In genomic region chrX:148500428-148501120, GRCh38 we compare ENCODE assay signal across 8 cellular contexts. TPM values are rescaled to one million over a fixed set of nuclear protein-coding genes. Genes with fewer than 3 reads are reported as not detected.
DNase-seq lines count a peak whose midpoint lies in the region; ATAC-seq and TF ChIP-seq lines count a peak whose summit lies in the region.

TSS of gene AFF2 (plus strand) at chrX:148500617. CDS start at chrX:148501098, 481 bp downstream.

- peaks cover 6% of the 10 kb centered on the region for H3K27me3 Mint-ChIP-seq in activated CD8-positive, alpha-beta T cell treated with anti-CD3 and anti-CD28 coated beads for 36 hours
- H3K27me3 Mint-ChIP-seq in nephron (ENCODE audit: low read depth): peaks cover 37% of the 10 kb centered on the region

- peak within 1 kb of the TSS; percentile 75 for H3K4me3 Mint-ChIP-seq in activated CD8-positive, alpha-beta T cell treated with anti-CD3 and anti-CD28 coated beads for 36 hours
- H3K4me3 Mint-ChIP-seq in nephron: peak within 1 kb of the TSS; percentile 91 to 93 (median 92)

- H3K4me1 ChIP-seq in upper lobe of left lung: peaks cover 0 to 17% (median 7%) of the 10 kb centered on the region in 4 donors

- 56% methylated on average over 95 of the region's 98 CpGs; no CpG with 5 or more reads in 1 of the 2 donors for WGBS in upper lobe of left lung, 2 donors

- no peak within 1 kb of the TSS for H3K27ac Mint-ChIP-seq in activated CD8-positive, alpha-beta T cell treated with anti-CD3 and anti-CD28 coated beads for 36 hours
- peak within 1 kb of the TSS in 2 of 3 experiments; percentile 41 to 88 for H3K27ac Mint-ChIP-seq in nephron

- ATAC-seq in GM19395 (IDR thresholded peaks at IDR 0.05; ENCODE audit: unreplicated experiment) (peak; percentile 52), upper lobe of left lung (ENCODE audit: low FRiP score in 2 of 2) (peak in 1 of 2 donors; percentile 61), GM18858 (IDR thresholded peaks at IDR 0.05; ENCODE audit: unreplicated experiment) (no peak)
- ATAC-seq in activated CD8-positive, alpha-beta T cell treated with anti-CD3 and anti-CD28 coated beads for 36 hours: peak; percentile 75

- in situ Hi-C loops in ACHN (cut with HindIII; ENCODE audit: low pct_ligation_motif_present, low pct_unique_long_range_greater_than_20kb, low sequenced_read_pairs): no loop called here

- no peak for TF ChIP-seq CTCF in activated CD8-positive, alpha-beta T cell treated with anti-CD3 and anti-CD28 coated beads for 36 hours (IDR thresholded peaks at IDR 0.05)
- TF ChIP-seq CTCF in nephron (IDR thresholded peaks at IDR 0.05; ENCODE audit: unreplicated experiment in 3 of 3): no peak
- no peak for TF ChIP-seq CTCF in upper lobe of left lung (IDR thresholded peaks at IDR 0.05)

- no peaks in the 10 kb centered on the region for H3K9me3 Mint-ChIP-seq in activated CD8-positive, alpha-beta T cell treated with anti-CD3 and anti-CD28 coated beads for 36 hours
- H3K9me3 Mint-ChIP-seq in nephron: peaks cover 3% of the 10 kb centered on the region

- POLR2A ChIA-PET in activated CD8-positive, alpha-beta T cell treated with anti-CD3 and anti-CD28 coated beads for 36 hours (lab: Charles Lee): no interaction called here

- no peaks in the 10 kb centered on the region for H3K9me3 ChIP-seq in upper lobe of left lung

- no peaks in the 10 kb centered on the region for H3K36me3 Mint-ChIP-seq in activated CD8-positive, alpha-beta T cell treated with anti-CD3 and anti-CD28 coated beads for 36 hours (ENCODE audit: low read depth)
- no peaks in the 10 kb centered on the region for H3K36me3 Mint-ChIP-seq in nephron (ENCODE audit: low read depth)

- TF ChIP-seq POLR2A in erythroblast (IDR thresholded peaks at IDR 0.05; ENCODE audit: low read length) (no peak), upper lobe of left lung (IDR thresholded peaks at IDR 0.05) (no peak)

- DNase-seq in ACHN (peak; percentile 0), NCI-H1105 treated with DMSO at 0.1 percent for 48 hours (lab: John Stamatoyannopoulos, UW) (peak; percentile 86), erythroblast (lab: John Stamatoyannopoulos, UW) (peak; percentile 15 to 32), upper lobe of left lung (peak; percentile 31 to 88)
- peak; percentile 59 for DNase-seq in activated CD8-positive, alpha-beta T cell treated with anti-CD3 and anti-CD28 coated beads for 36 hours

- H3K4me3 ChIP-seq in upper lobe of left lung: peak within 1 kb of the TSS in 3 of 4 donors; percentile 36 to 54 (median 49)

- peak within 1 kb of the TSS in 1 of 4 donors; percentile 30 for H3K27ac ChIP-seq in upper lobe of left lung

- no peak for TF ChIP-seq EP300 in upper lobe of left lung (IDR thresholded peaks at IDR 0.05)

- no peaks in the 10 kb centered on the region for H3K27me3 ChIP-seq in upper lobe of left lung

- H3K4me1 Mint-ChIP-seq in activated CD8-positive, alpha-beta T cell treated with anti-CD3 and anti-CD28 coated beads for 36 hours (ENCODE audit: low read depth): peaks cover 12% of the 10 kb centered on the region
- no peaks in the 10 kb centered on the region for H3K4me1 Mint-ChIP-seq in nephron

- CTCF ChIA-PET in activated CD8-positive, alpha-beta T cell treated with anti-CD3 and anti-CD28 coated beads for 36 hours (lab: Charles Lee): interaction anchor here (1.2 kb wide), 1 partner anchor 52 kb away, joined by 3 read pairs; no protein-coding TSS in a partner anchor

- H3K36me3 ChIP-seq in upper lobe of left lung: no peaks in the 10 kb centered on the region

- intact Hi-C loops in activated CD8-positive, alpha-beta T cell treated with anti-CD3 and anti-CD28 coated beads for 36 hours (cut with micrococcal nuclease): no loop called here

RNA-seq across cellular contexts. Expression of gene AFF2, which starts in this region (rescaled TPM):
- 1 to 10 TPM; 1.3 to 1.7 TPM for total RNA-seq in activated CD8-positive, alpha-beta T cell treated with anti-CD3 and anti-CD28 coated beads for 36 hours
- 10 to 100 TPM in 3 of 6 donors, 1 to 10 TPM in 3; 6.1 to 17.4 (median 9.7) TPM for total RNA-seq in upper lobe of left lung

Comparison
In these comparisons a context has a peak if more than half of its experiments do, and no peak if none do; other contexts are left out.
1. DNase-seq: peak in every context shown above with its lines; median percentile 86 in NCI-H1105 treated with DMSO at 0.1 percent for 48 hours; 60 in upper lobe of left lung; 59 in activated CD8-positive, alpha-beta T cell treated with anti-CD3 and anti-CD28 coated beads for 36 hours; 24 in erythroblast; 0 in ACHN.